1 cellular context compared by ENCODE assay signal in the genomic region with DNA sequence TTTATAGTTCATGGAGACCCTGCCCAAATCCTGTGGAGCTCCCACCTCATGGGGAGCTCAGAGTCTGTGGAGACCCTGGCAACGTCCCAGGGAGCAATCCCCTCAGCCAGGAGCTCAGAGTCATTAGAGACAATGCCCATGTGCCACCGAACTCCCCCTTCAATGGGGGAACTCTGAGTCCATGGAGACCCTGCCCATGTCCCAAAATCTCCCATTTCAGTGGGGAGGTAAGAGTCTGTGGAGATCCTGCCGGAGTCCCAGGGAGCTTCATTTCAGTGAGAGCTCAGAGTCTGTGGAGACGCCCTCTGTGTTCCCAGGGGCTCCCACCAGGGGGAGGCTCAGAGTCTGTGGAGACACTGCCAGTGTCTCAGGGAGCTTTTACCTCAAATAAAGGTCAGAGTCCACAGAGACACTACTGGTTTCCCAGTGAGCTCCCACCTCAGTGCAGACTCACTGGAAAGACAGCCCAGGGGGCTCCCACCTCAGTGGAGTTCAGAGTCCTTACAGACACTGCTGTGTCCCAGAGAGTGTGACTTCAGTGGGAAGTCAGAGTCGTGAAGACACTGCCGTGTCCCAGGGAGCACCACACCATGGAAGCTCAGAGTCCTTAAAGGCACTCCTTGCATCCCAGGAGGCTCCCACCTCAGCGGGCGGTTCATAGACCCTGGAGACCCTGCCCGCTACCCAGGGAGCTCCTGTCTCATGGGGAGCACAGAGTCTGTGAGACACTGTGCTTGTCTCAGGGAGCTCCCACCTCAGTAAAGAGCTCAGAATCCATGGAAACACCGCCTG.
TF ChIP-seq lines count a peak whose summit lies in the region.

No MANE protein-coding gene starts in this region.

TF ChIP-seq in GM12878, 131 proteins besides CTCF, POLR2A, EP300 and RAD21:
- TF ChIP-seq NFYA (IDR thresholded peaks at IDR 0.05; ENCODE audit: borderline replicate concordance, low read depth, low read length), result no peak
- peak; percentile 81 for TF ChIP-seq SMC3 (IDR thresholded peaks at IDR 0.05; ENCODE audit: borderline replicate concordance, low read length)
